12 cellular contexts compared by ENCODE assay signal in genomic region chr3:50264964-50265485, GRCh38. TPM values are rescaled to one million over a fixed set of nuclear protein-coding genes. Genes with fewer than 3 reads are reported as not detected.
A peak's percentile ranks its signal among the peaks of the same experiment; 100 is the strongest.
DNase-seq lines count a peak whose midpoint lies in the region; ATAC-seq and TF ChIP-seq lines count a peak whose summit lies in the region.
"Had no signal": no experiment of that assay in that cellular context is flagged by ENCODE, and none has a peak within 500 bp of the region (broad histone marks: within the 10 kb centered on the region; RNA-seq: fewer than 3 reads in every experiment).

No MANE protein-coding gene starts in this region.

- H3K4me1 ChIP-seq in NT2/D1 (ENCODE audit: insufficient read depth, insufficient read length) (peaks cover 65% of the 10 kb centered on the region), ectodermal cell (ENCODE audit: control insufficient read depth, insufficient read depth, low read length) (peaks cover 82% of the 10 kb centered on the region), tibial artery (peaks cover 8 to 91% (median 79%) of the 10 kb centered on the region in 4 donors)

- intact Hi-C loops in tibial artery (cut with DNase I; ENCODE audit: low total_unique reads), result no loop called here

- H3K36me3 ChIP-seq in NT2/D1 (ENCODE audit: insufficient read depth, insufficient read length, low read length), result peaks cover 3% of the 10 kb centered on the region
- H3K36me3 ChIP-seq in ectodermal cell (ENCODE audit: control insufficient read depth, insufficient read depth, low read length), result no peaks in the 10 kb centered on the region
- no peaks in the 10 kb centered on the region for H3K36me3 ChIP-seq in tibial artery

- H3K9me3 ChIP-seq in NT2/D1 (ENCODE audit: insufficient read depth, low read length) (no peaks in the 10 kb centered on the region), ectodermal cell (ENCODE audit: control insufficient read depth, low read length) (no peaks in the 10 kb centered on the region), tibial artery (no peaks in the 10 kb centered on the region)

- 71 to 74% methylated on average over 7 of the region's 7 CpGs for WGBS in ectodermal cell, 2 experiments

- no peak for DNase-seq in NT2/D1 (ENCODE audit: low read depth, low spot score)
- peak; percentile 58 for DNase-seq in myocyte (ENCODE audit: low read depth)
- DNase-seq in tibial artery, result no peak
- DNase-seq in medulla oblongata (ENCODE audit: extremely low spot score), result no peak
- DNase-seq in kidney glomerular epithelial cell (lab: John Stamatoyannopoulos, UW), result no peak
- DNase-seq in activated effector memory CD4-positive, alpha-beta T cell treated with anti-CD3 and anti-CD28 coated beads, Interleukin-2, amount 50 U/mL, for 16 hours, result no peak
- DNase-seq: DMS79 treated with DMSO at 0.1 percent for 48 hours, T-helper 9 cell had no signal

- H3K4me3 ChIP-seq in NT2/D1 (ENCODE audit: insufficient read length, low read depth) (no peak overlapping the region), ectodermal cell (ENCODE audit: insufficient read depth, low read depth, low read length) (no peak overlapping the region), tibial artery (no peak overlapping the region)

- H3K27me3 ChIP-seq in NT2/D1 (ENCODE audit: insufficient read depth, insufficient read length), result no peaks in the 10 kb centered on the region
- H3K27me3 ChIP-seq in ectodermal cell (ENCODE audit: control insufficient read depth, insufficient read depth, low read length, poor library complexity, severe bottlenecking), result no peaks in the 10 kb centered on the region
- no peaks in the 10 kb centered on the region for H3K27me3 ChIP-seq in tibial artery

- ATAC-seq in GM21390 (IDR thresholded peaks at IDR 0.05; ENCODE audit: unreplicated experiment), result no peak

- H3K9ac ChIP-seq in NT2/D1 (ENCODE audit: insufficient read length, low read depth), result peak overlapping the region; percentile 68

- H3K27ac ChIP-seq in ectodermal cell (ENCODE audit: insufficient read depth, low read depth, low read length, poor library complexity, severe bottlenecking) (peak overlapping the region; percentile 79), tibial artery (peak overlapping the region; percentile 96 to 98)

- no peak for TF ChIP-seq CTCF in tibial artery (IDR thresholded peaks at IDR 0.05)

RNA-seq across cellular contexts. Expression of gene SEMA3B, which starts 3.9 kb away (rescaled TPM):
- 17.9 TPM for polyA plus RNA-seq in ectodermal cell (2013, experiment 1 of 4)
- polyA plus RNA-seq in ectodermal cell (2013, experiment 2 of 4), result 19.8 TPM
- 13.0 TPM for polyA plus RNA-seq in ectodermal cell (2013, experiment 3 of 4)
- 18.3 TPM for polyA plus RNA-seq in ectodermal cell (2013, experiment 4 of 4)
- total RNA-seq in myocyte, result 8.3 and 14.0 TPM in 2 replicates
- 12.5 TPM for polyA plus RNA-seq in myocyte (2012)

RNA-seq across cellular contexts. Expression of gene LSMEM2, which starts 13.9 kb away (rescaled TPM):
- polyA plus RNA-seq in ectodermal cell (2013, experiment 1 of 4), result 0.28 TPM
- 0.37 TPM for polyA plus RNA-seq in ectodermal cell (2013, experiment 2 of 4)
- 0.16 TPM for polyA plus RNA-seq in ectodermal cell (2013, experiment 3 of 4)
- 0.41 TPM for polyA plus RNA-seq in ectodermal cell (2013, experiment 4 of 4)
- total RNA-seq in myocyte, result 0.47 and 2.7 TPM in 2 replicates
- polyA plus RNA-seq in myocyte (2012), result 1.2 TPM
- total RNA-seq: mononuclear cell, NCI-H460 had no signal

RNA-seq across cellular contexts. Expression of gene IFRD2, which starts 27.2 kb away (rescaled TPM):
- polyA plus RNA-seq in ectodermal cell (2013, experiment 1 of 4), result 48.5 TPM
- polyA plus RNA-seq in ectodermal cell (2013, experiment 2 of 4), result 47.8 TPM
- 41.9 TPM for polyA plus RNA-seq in ectodermal cell (2013, experiment 3 of 4)
- polyA plus RNA-seq in ectodermal cell (2013, experiment 4 of 4), result 41.7 TPM
- total RNA-seq in myocyte, result 99.0 and 99.1 TPM in 2 replicates
- 55.1 TPM for polyA plus RNA-seq in myocyte (2012)

RNA-seq across cellular contexts. Expression of gene GNAI2, which starts 29.0 kb away (rescaled TPM):
- 374 TPM for polyA plus RNA-seq in ectodermal cell (2013, experiment 1 of 4)
- 389 TPM for polyA plus RNA-seq in ectodermal cell (2013, experiment 2 of 4)
- polyA plus RNA-seq in ectodermal cell (2013, experiment 3 of 4), result 311 TPM
- 351 TPM for polyA plus RNA-seq in ectodermal cell (2013, experiment 4 of 4)
- total RNA-seq in myocyte, result 137 and 138 TPM in 2 replicates
- 351 TPM for polyA plus RNA-seq in myocyte (2012)

RNA-seq across cellular contexts. Expression of gene HYAL3, which starts 34.2 kb away (rescaled TPM):
- polyA plus RNA-seq in ectodermal cell (2013, experiment 1 of 4), result 4.8 TPM
- 4.2 TPM for polyA plus RNA-seq in ectodermal cell (2013, experiment 2 of 4)
- polyA plus RNA-seq in ectodermal cell (2013, experiment 3 of 4), result 4.1 TPM
- 3.0 TPM for polyA plus RNA-seq in ectodermal cell (2013, experiment 4 of 4)
- total RNA-seq in myocyte, result 2.9 and 7.4 TPM in 2 replicates
- 5.8 TPM for polyA plus RNA-seq in myocyte (2012)
